ENCODE assay signal across 9 cellular contexts in the genomic region with DNA sequence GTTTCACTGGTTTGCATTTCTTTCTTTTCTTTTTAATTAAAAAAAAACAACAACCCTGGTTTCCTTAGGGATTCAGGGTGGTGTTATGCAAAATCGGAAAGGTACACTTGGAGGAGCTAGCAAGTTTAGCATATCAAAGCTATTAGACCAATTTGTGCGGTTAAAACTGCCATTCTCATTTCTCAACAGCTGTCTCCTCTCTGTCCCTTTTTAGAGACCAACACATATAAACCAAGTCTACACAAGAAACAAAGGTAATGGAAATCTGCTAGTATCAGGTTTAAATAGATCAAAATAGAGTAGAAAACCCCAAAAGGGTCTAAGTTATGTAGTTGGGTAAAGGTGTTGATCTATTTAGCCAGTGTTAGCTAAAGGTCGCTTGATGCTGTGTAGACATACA. TPM values are rescaled to one million over a fixed set of nuclear protein-coding genes. Genes with fewer than 3 reads are reported as not detected.
DNase-seq lines count a peak whose midpoint lies in the region; ATAC-seq and TF ChIP-seq lines count a peak whose summit lies in the region.
"Had no signal": no experiment of that assay in that cellular context is flagged by ENCODE, and none has a peak within 500 bp of the region (broad histone marks: within the 10 kb centered on the region; RNA-seq: fewer than 3 reads in every experiment).

No MANE protein-coding gene starts in this region.

- H3K79me2 ChIP-seq in DOHH2 (ENCODE audit: control insufficient read depth, low read length) (peaks cover 31% of the 10 kb centered on the region), OCI-LY1 (ENCODE audit: insufficient read depth, low read length) (no peaks in the 10 kb centered on the region), fibroblast of lung (ENCODE audit: control insufficient read depth, insufficient read depth, low read length) (peaks cover 2% of the 10 kb centered on the region)

- TF ChIP-seq CTCF in DOHH2 (IDR thresholded peaks at IDR 0.05; ENCODE audit: low read depth, low read length, poor library complexity, severe bottlenecking) (no peak), OCI-LY1 (IDR thresholded peaks at IDR 0.05; ENCODE audit: low read length) (no peak), fibroblast of lung (conservative IDR thresholded peaks at IDR 0.05 in 1 of 2, IDR thresholded peaks at IDR 0.05 in 1 of 2; ENCODE audit: low read depth in 1 of 2, low read length in 2 of 2) (no peak), psoas muscle (IDR thresholded peaks at IDR 0.05) (no peak)

- H3K9me2 ChIP-seq in DOHH2 (replicated peaks; ENCODE audit: control insufficient read depth, low read length) (no peaks in the 10 kb centered on the region), OCI-LY1 (ENCODE audit: low read depth, low read length) (no peaks in the 10 kb centered on the region)

- 0 out of 2 replicates have a peak, but pooled peaks cover 3% of the 10 kb centered on the region for H3F3A ChIP-seq in DOHH2 (ENCODE audit: control insufficient read depth, insufficient read depth)
- H3F3A ChIP-seq in OCI-LY1 (ENCODE audit: insufficient read depth, low read length) = no peaks in the 10 kb centered on the region

- H3K9ac ChIP-seq in OCI-LY1 (ENCODE audit: low read length) (peak overlapping the region; percentile 45; the same call in 1 of the 2 replicates), fibroblast of lung (ENCODE audit: insufficient read depth, low read length) (no peak overlapping the region)

- H3K27ac ChIP-seq in DOHH2 (ENCODE audit: low read depth, low read length) = peak overlapping the region; percentile 79; the same call in 1 of the 2 replicates
- peak overlapping the region; percentile 66 for H3K27ac ChIP-seq in OCI-LY1 (ENCODE audit: low read depth, low read length, poor library complexity, severe bottlenecking)
- H3K27ac ChIP-seq in fibroblast of lung (ENCODE audit: insufficient read depth, low read length) = no peak overlapping the region
- H3K27ac ChIP-seq in psoas muscle = peak overlapping the region; percentile 62

- 50 to 61% (median 53%) methylated on average over 3 of the region's 3 CpGs for WGBS in psoas muscle, 3 donors

- H3K9me3 Mint-ChIP-seq in activated naive CD8-positive, alpha-beta T cell treated with anti-CD3 and anti-CD28 coated beads, Interleukin-2, amount 50 U/mL, for 24 hours = no peaks in the 10 kb centered on the region

- DNase-seq in fibroblast of lung (ENCODE audit: low read depth in 2 of 2) = peak in 1 of 2 donors; percentile 10
- no peak for DNase-seq in psoas muscle
- DNase-seq in activated CD4-positive, alpha-beta T cell treated with anti-CD3 and anti-CD28 coated beads, Interleukin-2, amount 50 U/mL, for 4 hours = no peak
- no peak for DNase-seq in activated naive CD8-positive, alpha-beta T cell treated with anti-CD3 and anti-CD28 coated beads, Interleukin-2, amount 50 U/mL, for 24 hours
- DNase-seq: GDM1 had no signal

- H3K27ac Mint-ChIP-seq in activated naive CD8-positive, alpha-beta T cell treated with anti-CD3 and anti-CD28 coated beads, Interleukin-2, amount 50 U/mL, for 24 hours = no peak overlapping the region

- H3K9me3 ChIP-seq in DOHH2 (ENCODE audit: control insufficient read depth, insufficient read depth, low read length) = no peaks in the 10 kb centered on the region
- no peaks in the 10 kb centered on the region for H3K9me3 ChIP-seq in OCI-LY1 (ENCODE audit: low read length)
- H3K9me3 ChIP-seq in fibroblast of lung (ENCODE audit: control insufficient read depth, insufficient read depth, low read depth, low read length) = no peaks in the 10 kb centered on the region
- H3K9me3 ChIP-seq in psoas muscle = no peaks in the 10 kb centered on the region

- intact Hi-C loops in psoas muscle (cut with DNase I) = loop anchor here in 1 of 2 donors (5.0 kb wide), 3 partner anchors 80 to 475 kb away; a partner anchor contains a TSS

- H3K27me3 ChIP-seq in DOHH2 (ENCODE audit: control insufficient read depth, low read length) = no peaks in the 10 kb centered on the region
- no peaks in the 10 kb centered on the region for H3K27me3 ChIP-seq in OCI-LY1 (ENCODE audit: insufficient read depth, low read length)
- peaks cover 2% of the 10 kb centered on the region for H3K27me3 ChIP-seq in fibroblast of lung (ENCODE audit: control insufficient read depth, insufficient read depth, low read length)
- no peaks in the 10 kb centered on the region for H3K27me3 ChIP-seq in psoas muscle (ENCODE audit: insufficient read depth in 3 of 3, low read length in 2 of 3)

- H3K4me3 Mint-ChIP-seq in activated naive CD8-positive, alpha-beta T cell treated with anti-CD3 and anti-CD28 coated beads, Interleukin-2, amount 50 U/mL, for 24 hours = no peak overlapping the region

- H3K36me3 Mint-ChIP-seq in activated naive CD8-positive, alpha-beta T cell treated with anti-CD3 and anti-CD28 coated beads, Interleukin-2, amount 50 U/mL, for 24 hours (ENCODE audit: low read depth) = no peaks in the 10 kb centered on the region

- H3K4me3 ChIP-seq in DOHH2 (ENCODE audit: low read length) = peak overlapping the region; percentile 95
- peak overlapping the region; percentile 73 for H3K4me3 ChIP-seq in OCI-LY1 (ENCODE audit: low read depth, low read length, poor library complexity, severe bottlenecking)
- peak overlapping the region in 3 of 4 experiments; percentile 30 to 81 (median 63) for H3K4me3 ChIP-seq in fibroblast of lung (replicated peaks in 1 of 4; ENCODE audit: control extremely low read depth in 1 of 4, insufficient read depth in 1 of 4, low read depth in 3 of 4, low read length in 4 of 4)
- H3K4me3 ChIP-seq in psoas muscle = peak overlapping the region; percentile 83

- H3K36me3 ChIP-seq in DOHH2 (ENCODE audit: control insufficient read depth, low read length) (no peaks in the 10 kb centered on the region; the same call in 1 of the 2 replicates), OCI-LY1 (ENCODE audit: insufficient read depth, low read length) (no peaks in the 10 kb centered on the region), fibroblast of lung (ENCODE audit: control insufficient read depth, insufficient read depth, low read length) (no peaks in the 10 kb centered on the region), psoas muscle (ENCODE audit: insufficient read depth in 1 of 2, low read depth in 1 of 2) (no peaks in the 10 kb centered on the region)

- peaks cover 30% of the 10 kb centered on the region for H3K4me1 ChIP-seq in DOHH2 (ENCODE audit: control insufficient read depth, low read length)
- peaks cover 33% of the 10 kb centered on the region for H3K4me1 ChIP-seq in OCI-LY1 (ENCODE audit: insufficient read depth, low read length, severe bottlenecking)
- peaks cover 6% of the 10 kb centered on the region for H3K4me1 ChIP-seq in fibroblast of lung (ENCODE audit: control insufficient read depth, extremely low read depth, insufficient read depth, low read length)
- H3K4me1 ChIP-seq in psoas muscle = peaks cover 8% of the 10 kb centered on the region

- peaks cover 35% of the 10 kb centered on the region for H3K4me1 Mint-ChIP-seq in activated naive CD8-positive, alpha-beta T cell treated with anti-CD3 and anti-CD28 coated beads, Interleukin-2, amount 50 U/mL, for 24 hours

- H3K4me2 ChIP-seq in DOHH2 (ENCODE audit: low read length) (peak overlapping the region; percentile 96), OCI-LY1 (ENCODE audit: low read length) (peak overlapping the region; percentile 74), fibroblast of lung (ENCODE audit: extremely low read depth, insufficient read depth, low read length) (peak overlapping the region; percentile 94)

- no peaks in the 10 kb centered on the region for H3K27me3 Mint-ChIP-seq in activated naive CD8-positive, alpha-beta T cell treated with anti-CD3 and anti-CD28 coated beads, Interleukin-2, amount 50 U/mL, for 24 hours

- H2AFZ ChIP-seq in OCI-LY1 (ENCODE audit: low read length) = no peak overlapping the region
- no peak overlapping the region for H2AFZ ChIP-seq in fibroblast of lung (ENCODE audit: low read length)

- H4K20me1 ChIP-seq in DOHH2 (ENCODE audit: control insufficient read depth, insufficient read depth, low read depth, low read length) = peaks cover 3% of the 10 kb centered on the region; the same call in 1 of the 2 replicates
- H4K20me1 ChIP-seq in OCI-LY1 (ENCODE audit: insufficient read depth, low read length) = no peaks in the 10 kb centered on the region
- H4K20me1 ChIP-seq in fibroblast of lung (ENCODE audit: control insufficient read depth, extremely low read depth, insufficient read depth, low read length) = no peaks in the 10 kb centered on the region

- ATAC-seq in psoas muscle (no peak), esophagus mucosa (no peak), GM18520 (IDR thresholded peaks at IDR 0.05; ENCODE audit: unreplicated experiment) (no peak)
- no peak for ATAC-seq in activated naive CD8-positive, alpha-beta T cell treated with anti-CD3 and anti-CD28 coated beads, Interleukin-2, amount 50 U/mL, for 24 hours

RNA-seq across cellular contexts. Expression of a gene that starts 1.7 kb away (rescaled TPM):
- 41.1 and 60.1 TPM in 2 replicates for total RNA-seq in fibroblast of lung
- polyA plus RNA-seq in fibroblast of lung = 6.4 and 12.3 TPM in 2 replicates
- 3.2 and 5.2 TPM in 2 replicates for polyA plus RNA-seq in fibroblast of lung (2012)
- 3.3 and 39.8 TPM in 2 replicates for polyA minus RNA-seq in fibroblast of lung (ENCODE audit: low replicate concordance)
- 10 to 100 TPM in 3 of 4 donors, 1 to 10 TPM in 1; 5.3 to 94.6 (median 15.6) TPM for total RNA-seq in psoas muscle
- 1 to 10 TPM in 2 of 3 donors, under 1 TPM in 1; 0.92 to 3.8 (median 1.0) TPM for polyA plus RNA-seq in psoas muscle
- total RNA-seq in esophagus mucosa = 30.5 TPM
